ENCODE assay signal across 17 cellular contexts in genomic region chr3:101816215-101817149, GRCh38. TPM values are rescaled to one million over a fixed set of nuclear protein-coding genes. Genes with fewer than 3 reads are reported as not detected.
DNase-seq lines count a peak whose midpoint lies in the region; ATAC-seq, FAIRE-seq and TF ChIP-seq lines count a peak whose summit lies in the region.
"Had no signal": no experiment of that assay in that cellular context is flagged by ENCODE, and none has a peak within 500 bp of the region (broad histone marks: within the 10 kb centered on the region; RNA-seq: fewer than 3 reads in every experiment).

No MANE protein-coding gene starts in this region.

- no peak for DNase-seq in activated T-cell treated with anti-CD3 and anti-CD28 coated beads, Interleukin-2, amount 50 U/mL, for 72 hours
- no peak for DNase-seq in activated T-cell treated with anti-CD3 and anti-CD28 coated beads, Interleukin-2, amount 50 U/mL, for 24 hours
- DNase-seq in WTC11 (ENCODE audit: low spot score), result no peak
- DNase-seq in foreskin fibroblast, result peak; percentile 20 to 54
- no peak for DNase-seq in glomerular visceral epithelial cell (ENCODE audit: extremely low spot score)
- DNase-seq in frontal cortex (ENCODE audit: low spot score in 2 of 2), result no peak
- DNase-seq: activated effector memory CD4-positive, alpha-beta T cell treated with anti-CD3 and anti-CD28 coated beads, Interleukin-2, amount 50 U/mL, for 16 hours; body of pancreas; DMS79 treated with DMSO at 0.1 percent for 48 hours; effector CD8-positive, alpha-beta T cell; KBM-7; posterior cingulate gyrus; substantia nigra had no signal

- FAIRE-seq in frontal cortex (lab: Jason Lieb, UNC), result no peak
- FAIRE-seq: islet of Langerhans, TTC549 had no signal

- ATAC-seq in activated T-cell treated with anti-CD3 and anti-CD28 coated beads, Interleukin-2, amount 50 U/mL, for 72 hours (replicated peaks in 1 of 2), result peak in 1 of 2 donors; percentile 16
- ATAC-seq in WTC11, result no peak
- no peak for ATAC-seq in stimulated activated memory B cell treated with anti-CD40 and anti-IgM and Interleukin-4, amounts not matched to agents 10 μg/mL and 1 μg/mL and 100 μg/mL, for 72 hours
- ATAC-seq in HG02852 (IDR thresholded peaks at IDR 0.05; ENCODE audit: unreplicated experiment), result no peak
- ATAC-seq: body of pancreas had no signal

- CTCF ChIA-PET in WTC11 (lab: Charles Lee), result interaction anchor here (0.8 to 1.2 kb wide), 2 partner anchors 409 to 413 kb away, joined by 3 to 4 read pairs; no protein-coding TSS in a partner anchor

- no peak overlapping the region for H3K4me3 Mint-ChIP-seq in activated T-cell treated with anti-CD3 and anti-CD28 coated beads, Interleukin-2, amount 50 U/mL, for 72 hours
- H3K4me3 Mint-ChIP-seq in activated T-cell treated with anti-CD3 and anti-CD28 coated beads, Interleukin-2, amount 50 U/mL, for 24 hours, result no peak overlapping the region
- H3K4me3 Mint-ChIP-seq in WTC11, result no peak overlapping the region
- H3K4me3 Mint-ChIP-seq in stimulated activated memory B cell treated with anti-CD40 and anti-IgM and Interleukin-4, amounts not matched to agents 10 μg/mL and 1 μg/mL and 100 μg/mL, for 72 hours, result no peak overlapping the region

- no peaks in the 10 kb centered on the region for H3K9me3 Mint-ChIP-seq in activated T-cell treated with anti-CD3 and anti-CD28 coated beads, Interleukin-2, amount 50 U/mL, for 72 hours
- H3K9me3 Mint-ChIP-seq in activated T-cell treated with anti-CD3 and anti-CD28 coated beads, Interleukin-2, amount 50 U/mL, for 24 hours, result no peaks in the 10 kb centered on the region
- no peaks in the 10 kb centered on the region for H3K9me3 Mint-ChIP-seq in WTC11
- peaks cover 5% of the 10 kb centered on the region for H3K9me3 Mint-ChIP-seq in stimulated activated memory B cell treated with anti-CD40 and anti-IgM and Interleukin-4, amounts not matched to agents 10 μg/mL and 1 μg/mL and 100 μg/mL, for 72 hours

- POLR2A ChIA-PET in WTC11 (lab: Charles Lee), result interaction anchor here (1.1 kb wide), 1 partner anchor 11 kb away, joined by 3 read pairs; no protein-coding TSS in a partner anchor

- peaks cover 73% of the 10 kb centered on the region for H3K4me1 Mint-ChIP-seq in activated T-cell treated with anti-CD3 and anti-CD28 coated beads, Interleukin-2, amount 50 U/mL, for 72 hours (ENCODE audit: low read depth)
- H3K4me1 Mint-ChIP-seq in activated T-cell treated with anti-CD3 and anti-CD28 coated beads, Interleukin-2, amount 50 U/mL, for 24 hours (ENCODE audit: low read depth), result peaks cover 67% of the 10 kb centered on the region
- H3K4me1 Mint-ChIP-seq in WTC11, result peaks cover 3% of the 10 kb centered on the region
- H3K4me1 Mint-ChIP-seq in stimulated activated memory B cell treated with anti-CD40 and anti-IgM and Interleukin-4, amounts not matched to agents 10 μg/mL and 1 μg/mL and 100 μg/mL, for 72 hours, result peaks cover 62% of the 10 kb centered on the region

- H3K36me3 Mint-ChIP-seq in activated T-cell treated with anti-CD3 and anti-CD28 coated beads, Interleukin-2, amount 50 U/mL, for 72 hours (ENCODE audit: insufficient read depth in 2 of 2), result peaks cover 7 to 9% of the 10 kb centered on the region in 2 donors
- peaks cover 50% of the 10 kb centered on the region for H3K36me3 Mint-ChIP-seq in activated T-cell treated with anti-CD3 and anti-CD28 coated beads, Interleukin-2, amount 50 U/mL, for 24 hours (ENCODE audit: low read depth)
- H3K36me3 Mint-ChIP-seq in WTC11, result peaks cover 7% of the 10 kb centered on the region; the same call in 1 of the 2 replicates
- H3K36me3 Mint-ChIP-seq in stimulated activated memory B cell treated with anti-CD40 and anti-IgM and Interleukin-4, amounts not matched to agents 10 μg/mL and 1 μg/mL and 100 μg/mL, for 72 hours, result peaks cover 23% of the 10 kb centered on the region

- peak overlapping the region; percentile 51 for H3K27ac Mint-ChIP-seq in activated T-cell treated with anti-CD3 and anti-CD28 coated beads, Interleukin-2, amount 50 U/mL, for 72 hours
- no peak overlapping the region for H3K27ac Mint-ChIP-seq in activated T-cell treated with anti-CD3 and anti-CD28 coated beads, Interleukin-2, amount 50 U/mL, for 24 hours
- peak overlapping the region; percentile 2; the same call in 1 of the 2 replicates for H3K27ac Mint-ChIP-seq in WTC11
- peak overlapping the region; percentile 86 for H3K27ac Mint-ChIP-seq in stimulated activated memory B cell treated with anti-CD40 and anti-IgM and Interleukin-4, amounts not matched to agents 10 μg/mL and 1 μg/mL and 100 μg/mL, for 72 hours

- no peaks in the 10 kb centered on the region for H3K27me3 Mint-ChIP-seq in activated T-cell treated with anti-CD3 and anti-CD28 coated beads, Interleukin-2, amount 50 U/mL, for 72 hours (ENCODE audit: low read depth)
- H3K27me3 Mint-ChIP-seq in activated T-cell treated with anti-CD3 and anti-CD28 coated beads, Interleukin-2, amount 50 U/mL, for 24 hours, result no peaks in the 10 kb centered on the region
- H3K27me3 Mint-ChIP-seq in WTC11 (ENCODE audit: low read depth), result no peaks in the 10 kb centered on the region
- no peaks in the 10 kb centered on the region for H3K27me3 Mint-ChIP-seq in stimulated activated memory B cell treated with anti-CD40 and anti-IgM and Interleukin-4, amounts not matched to agents 10 μg/mL and 1 μg/mL and 100 μg/mL, for 72 hours

- H3K4me3 ChIP-seq in foreskin fibroblast (ENCODE audit: low read depth in 1 of 2, low read length in 2 of 2), result no peak overlapping the region
- H3K4me3 ChIP-seq: body of pancreas had no signal

- TF ChIP-seq CTCF in WTC11 (IDR thresholded peaks at IDR 0.05) (no peak), foreskin fibroblast (IDR thresholded peaks at IDR 0.05; ENCODE audit: low read depth, low read length) (no peak)

TF ChIP-seq in WTC11, 78 proteins besides CTCF, POLR2A, EP300 and RAD21:
- TF ChIP-seq ZSCAN18 (CRISPR knock-in tag; IDR thresholded peaks at IDR 0.05) (no peak), E2F5 (CRISPR knock-in tag; IDR thresholded peaks at IDR 0.05) (no peak), ZNF263 (CRISPR knock-in tag; IDR thresholded peaks at IDR 0.05; ENCODE audit: low read depth) (no peak), GTF2I (CRISPR knock-in tag; conservative IDR thresholded peaks at IDR 0.05) (no peak), MLX (CRISPR knock-in tag; IDR thresholded peaks at IDR 0.05) (no peak), E2F4 (CRISPR knock-in tag; IDR thresholded peaks at IDR 0.05; ENCODE audit: borderline replicate concordance, low read depth) (no peak)

RNA-seq across cellular contexts. Expression of gene NFKBIZ, which starts 32.8 kb away (rescaled TPM):
- total RNA-seq in activated T-cell treated with anti-CD3 and anti-CD28 coated beads, Interleukin-2, amount 50 U/mL, for 72 hours, result 100 to 1,000 TPM; 116 to 208 TPM
- total RNA-seq in WTC11 (2021) (15.1 to 17.9 TPM (median 16.9 TPM) in 3 replicates), frontal cortex (2.4 TPM)

RNA-seq across cellular contexts. Expression of gene NXPE3, which starts 37.5 kb away (rescaled TPM):
- total RNA-seq in activated T-cell treated with anti-CD3 and anti-CD28 coated beads, Interleukin-2, amount 50 U/mL, for 72 hours, result 10 to 100 TPM; 22.7 to 25.0 TPM
- 11.3 to 13.9 TPM (median 12.9 TPM) in 3 replicates for total RNA-seq in WTC11 (2021)
- 17.1 TPM for total RNA-seq in frontal cortex

Comparison
In these comparisons a context has a peak if more than half of its experiments do, and no peak if none do; other contexts are left out.
1. DNase-seq: peak in foreskin fibroblast (2 of 2); none in activated T-cell treated with anti-CD3 and anti-CD28 coated beads, Interleukin-2, amount 50 U/mL, for 72 hours (0 of 2), activated T-cell treated with anti-CD3 and anti-CD28 coated beads, Interleukin-2, amount 50 U/mL, for 24 hours (single experiment), WTC11 (single experiment), glomerular visceral epithelial cell (single experiment) and frontal cortex (0 of 2).